Comparison of ENCODE assay signal across 8 cellular contexts in genomic region chr2:136305517-136306192, GRCh38.
A peak's percentile ranks its signal among the peaks of the same experiment; 100 is the strongest.
DNase-seq lines count a peak whose midpoint lies in the region; ATAC-seq and TF ChIP-seq lines count a peak whose summit lies in the region.

No MANE protein-coding gene starts in this region.

- POLR2A ChIA-PET in activated naive CD8-positive, alpha-beta T cell treated with anti-CD3 and anti-CD28 coated beads, Interleukin-2, amount 10 ng/mL, durations not matched to agents 7 days and 5 days (lab: Charles Lee), result interaction anchor here (0.6 to 0.7 kb wide), 2 partner anchors 187 to 307 kb away, joined by 3 read pairs; no protein-coding TSS in a partner anchor

- H3K4me3 ChIP-seq in OCI-LY3 (ENCODE audit: low read length), result no peak overlapping the region

- no peaks in the 10 kb centered on the region for H3K36me3 ChIP-seq in OCI-LY3 (replicated peaks; ENCODE audit: low read depth, low read length)

- H3K9me3 ChIP-seq in OCI-LY3 (ENCODE audit: insufficient read depth, low read length), result no peaks in the 10 kb centered on the region

- H3K27ac Mint-ChIP-seq in activated naive CD8-positive, alpha-beta T cell treated with anti-CD3 and anti-CD28 coated beads, Interleukin-2, amount 10 ng/mL, durations not matched to agents 7 days and 5 days, result peak overlapping the region; percentile 61
- H3K27ac Mint-ChIP-seq in stimulated activated naive CD8-positive, alpha-beta T cell treated with anti-CD3 and anti-CD28 coated beads, Interleukin-15, Interleukin-2, amounts not matched to agents 100 ng/mL and 50 ng/mL, for 24 hours, result peak overlapping the region; percentile 90

- H3K9me3 Mint-ChIP-seq in activated naive CD8-positive, alpha-beta T cell treated with anti-CD3 and anti-CD28 coated beads, Interleukin-2, amount 10 ng/mL, durations not matched to agents 7 days and 5 days, result peaks cover 2% of the 10 kb centered on the region
- no peaks in the 10 kb centered on the region for H3K9me3 Mint-ChIP-seq in stimulated activated naive CD8-positive, alpha-beta T cell treated with anti-CD3 and anti-CD28 coated beads, Interleukin-15, Interleukin-2, amounts not matched to agents 100 ng/mL and 50 ng/mL, for 24 hours

- peaks cover 5% of the 10 kb centered on the region for H3K36me3 Mint-ChIP-seq in activated naive CD8-positive, alpha-beta T cell treated with anti-CD3 and anti-CD28 coated beads, Interleukin-2, amount 10 ng/mL, durations not matched to agents 7 days and 5 days
- peaks cover 3% of the 10 kb centered on the region for H3K36me3 Mint-ChIP-seq in stimulated activated naive CD8-positive, alpha-beta T cell treated with anti-CD3 and anti-CD28 coated beads, Interleukin-15, Interleukin-2, amounts not matched to agents 100 ng/mL and 50 ng/mL, for 24 hours (ENCODE audit: low read depth)

- H3K27me3 ChIP-seq in OCI-LY3 (ENCODE audit: low read depth, low read length), result peaks cover 26% of the 10 kb centered on the region

- H3K27me3 Mint-ChIP-seq in activated naive CD8-positive, alpha-beta T cell treated with anti-CD3 and anti-CD28 coated beads, Interleukin-2, amount 10 ng/mL, durations not matched to agents 7 days and 5 days, result peaks cover 4% of the 10 kb centered on the region
- H3K27me3 Mint-ChIP-seq in stimulated activated naive CD8-positive, alpha-beta T cell treated with anti-CD3 and anti-CD28 coated beads, Interleukin-15, Interleukin-2, amounts not matched to agents 100 ng/mL and 50 ng/mL, for 24 hours, result peaks cover 5% of the 10 kb centered on the region

- no peak for TF ChIP-seq CTCF in OCI-LY3 (IDR thresholded peaks at IDR 0.05; ENCODE audit: low read depth, low read length)

- H3K4me2 ChIP-seq in OCI-LY3 (ENCODE audit: low read length), result no peak overlapping the region

- H3K79me2 ChIP-seq in OCI-LY3 (ENCODE audit: low read length), result no peaks in the 10 kb centered on the region

- peaks cover 18% of the 10 kb centered on the region for H3K4me1 Mint-ChIP-seq in activated naive CD8-positive, alpha-beta T cell treated with anti-CD3 and anti-CD28 coated beads, Interleukin-2, amount 10 ng/mL, durations not matched to agents 7 days and 5 days
- H3K4me1 Mint-ChIP-seq in stimulated activated naive CD8-positive, alpha-beta T cell treated with anti-CD3 and anti-CD28 coated beads, Interleukin-15, Interleukin-2, amounts not matched to agents 100 ng/mL and 50 ng/mL, for 24 hours (ENCODE audit: low read depth), result peaks cover 40% of the 10 kb centered on the region

- no peak overlapping the region for H3K27ac ChIP-seq in OCI-LY3 (ENCODE audit: low read length)

- H3K4me1 ChIP-seq in OCI-LY3 (ENCODE audit: low read length), result peaks cover 14% of the 10 kb centered on the region

- H3K9ac ChIP-seq in OCI-LY3 (ENCODE audit: low read length), result no peak overlapping the region

- no peak overlapping the region for H3K4me3 Mint-ChIP-seq in activated naive CD8-positive, alpha-beta T cell treated with anti-CD3 and anti-CD28 coated beads, Interleukin-2, amount 10 ng/mL, durations not matched to agents 7 days and 5 days
- peak overlapping the region; percentile 6 for H3K4me3 Mint-ChIP-seq in stimulated activated naive CD8-positive, alpha-beta T cell treated with anti-CD3 and anti-CD28 coated beads, Interleukin-15, Interleukin-2, amounts not matched to agents 100 ng/mL and 50 ng/mL, for 24 hours

- no peaks in the 10 kb centered on the region for H4K20me1 ChIP-seq in OCI-LY3 (ENCODE audit: insufficient read depth, low read length)

- peak; percentile 51 for DNase-seq in activated naive CD8-positive, alpha-beta T cell treated with anti-CD3 and anti-CD28 coated beads, Interleukin-2, amount 10 ng/mL, durations not matched to agents 7 days and 5 days
- DNase-seq in occipital lobe (lab: John Stamatoyannopoulos, UW) (no peak), NCI-H226 (no peak), glomerular visceral epithelial cell (ENCODE audit: extremely low spot score) (no peak)

- ATAC-seq in GM18858 (IDR thresholded peaks at IDR 0.05; ENCODE audit: unreplicated experiment), result peak; percentile 97
- peak; percentile 89 for ATAC-seq in HG02884 (IDR thresholded peaks at IDR 0.05; ENCODE audit: unreplicated experiment)
- peak; percentile 98 for ATAC-seq in activated naive CD8-positive, alpha-beta T cell treated with anti-CD3 and anti-CD28 coated beads, Interleukin-2, amount 10 ng/mL, durations not matched to agents 7 days and 5 days (ENCODE audit: low read depth)

- peak overlapping the region; percentile 23; the same call in 1 of the 2 replicates for H2AFZ ChIP-seq in OCI-LY3 (ENCODE audit: low read depth, low read length)
